Comparison of ENCODE assay signal across 1 cellular context in genomic region chr5:103589416-103590175, GRCh38.
TF ChIP-seq lines count a peak whose summit lies in the region.

No MANE protein-coding gene starts in this region.

TF ChIP-seq in GM23338, 12 proteins besides CTCF, POLR2A, EP300 and RAD21 (continued from another document):
- TF ChIP-seq ZNF462 (CRISPR knock-in tag; IDR thresholded peaks at IDR 0.05) (no peak), STAT1 (IDR thresholded peaks at IDR 0.05; ENCODE audit: unreplicated experiment) (no peak), ZNF114 (CRISPR knock-in tag; IDR thresholded peaks at IDR 0.05) (no peak), CREB1 (CRISPR knock-in tag; IDR thresholded peaks at IDR 0.05; ENCODE audit: low read depth) (no peak), REST (IDR thresholded peaks at IDR 0.05; ENCODE audit: unreplicated experiment) (no peak), EZH2 (IDR thresholded peaks at IDR 0.05; ENCODE audit: low read depth, unreplicated experiment) (no peak), ETS1 (IDR thresholded peaks at IDR 0.05) (no peak), NANOG (IDR thresholded peaks at IDR 0.05; ENCODE audit: borderline replicate concordance) (no peak), POLR2AphosphoS5 (IDR thresholded peaks at IDR 0.05; ENCODE audit: low read depth) (no peak)
